ENCODE assay signal across 8 cellular contexts in genomic region chr4:147707892-147708672, GRCh38. TPM values are rescaled to one million over a fixed set of nuclear protein-coding genes. Genes with fewer than 3 reads are reported as not detected.
DNase-seq lines count a peak whose midpoint lies in the region; ATAC-seq lines count a peak whose summit lies in the region.

No MANE protein-coding gene starts in this region.

- intact Hi-C loops in CD4-positive, alpha-beta memory T cell (cut with micrococcal nuclease): loop anchor here (1.0 to 10.0 kb wide), 4 partner anchors 23 to 1557 kb away; no protein-coding TSS in a partner anchor

- no peaks in the 10 kb centered on the region for H3K36me3 Mint-ChIP-seq in CD4-positive, alpha-beta memory T cell
- H3K36me3 Mint-ChIP-seq in T-helper 2 cell treated with Interferon-gamma antibody and Interleukin-4, amounts not matched to agents 5 μg/mL and 100 μg/mL, for 36 hours (ENCODE audit: low read depth): no peaks in the 10 kb centered on the region

- no peaks in the 10 kb centered on the region for H3K27me3 ChIP-seq in CD4-positive, alpha-beta memory T cell (ENCODE audit: insufficient read depth, low read length)

- no peaks in the 10 kb centered on the region for H3K9me3 Mint-ChIP-seq in CD4-positive, alpha-beta memory T cell
- H3K9me3 Mint-ChIP-seq in T-helper 2 cell treated with Interferon-gamma antibody and Interleukin-4, amounts not matched to agents 5 μg/mL and 100 μg/mL, for 36 hours: no peaks in the 10 kb centered on the region

- H3K9me3 ChIP-seq in CD4-positive, alpha-beta memory T cell (ENCODE audit: control insufficient read depth in 1 of 2, low read length in 2 of 2): no peaks in the 10 kb centered on the region

- no peaks in the 10 kb centered on the region for H3K27me3 Mint-ChIP-seq in CD4-positive, alpha-beta memory T cell
- H3K27me3 Mint-ChIP-seq in T-helper 2 cell treated with Interferon-gamma antibody and Interleukin-4, amounts not matched to agents 5 μg/mL and 100 μg/mL, for 36 hours (ENCODE audit: low read depth): peaks cover 15% of the 10 kb centered on the region

- no peaks in the 10 kb centered on the region for H3K36me3 ChIP-seq in CD4-positive, alpha-beta memory T cell (ENCODE audit: insufficient read depth, low read length)

- H3K4me3 ChIP-seq in CD4-positive, alpha-beta memory T cell (ENCODE audit: low read length in 2 of 2): no peak overlapping the region

- peaks cover 0 to 3% (median under 1%) of the 10 kb centered on the region in 4 donors for H3K4me1 Mint-ChIP-seq in CD4-positive, alpha-beta memory T cell
- H3K4me1 Mint-ChIP-seq in T-helper 2 cell treated with Interferon-gamma antibody and Interleukin-4, amounts not matched to agents 5 μg/mL and 100 μg/mL, for 36 hours (ENCODE audit: low read depth): peaks cover 7% of the 10 kb centered on the region

- H3K4me1 ChIP-seq in CD4-positive, alpha-beta memory T cell (ENCODE audit: insufficient read depth, low read length): no peaks in the 10 kb centered on the region

- ATAC-seq in GM18909 (IDR thresholded peaks at IDR 0.05; ENCODE audit: poor library complexity, unreplicated experiment): peak; percentile 80
- peak; percentile 69 for ATAC-seq in HG03469 (IDR thresholded peaks at IDR 0.05; ENCODE audit: unreplicated experiment)
- ATAC-seq in GM19455 (IDR thresholded peaks at IDR 0.05; ENCODE audit: unreplicated experiment): no peak

- H3K4me3 Mint-ChIP-seq in CD4-positive, alpha-beta memory T cell: no peak overlapping the region
- H3K4me3 Mint-ChIP-seq in T-helper 2 cell treated with Interferon-gamma antibody and Interleukin-4, amounts not matched to agents 5 μg/mL and 100 μg/mL, for 36 hours: no peak overlapping the region

- CTCF ChIA-PET in CD4-positive, alpha-beta memory T cell (lab: Charles Lee; ENCODE audit: partially characterized antibody): interaction anchor here (1.0 to 10.3 kb wide), 22 partner anchors 10 to 190 kb away, joined by 3 to 261 read pairs (median 5); partner anchors contain the start of genes ARHGAP10 and PRMT9

- no peak overlapping the region for H3K27ac ChIP-seq in CD4-positive, alpha-beta memory T cell (ENCODE audit: low read depth, low read length)

- POLR2A ChIA-PET in CD4-positive, alpha-beta memory T cell (lab: Charles Lee; ENCODE audit: partially characterized antibody): interaction anchor here (1.1 kb wide), 1 partner anchor 159 kb away, joined by 4 read pairs; no protein-coding TSS in a partner anchor

- peak; percentile 51 to 62 (median 55) for DNase-seq in CD4-positive, alpha-beta memory T cell
- peak; percentile 13 for DNase-seq in T-helper 2 cell treated with Interferon-gamma antibody and Interleukin-4, amounts not matched to agents 5 μg/mL and 100 μg/mL, for 36 hours (ENCODE audit: low spot score)
- DNase-seq in central memory CD4-positive, alpha-beta T cell: peak; percentile 47
- DNase-seq in kidney tubule cell (ENCODE audit: low spot score): peak; percentile 53
- peak; percentile 24 to 27 for DNase-seq in stimulated activated CD8-positive, alpha-beta memory T cell treated with anti-CD3 and anti-CD28 coated beads, Interleukin-4, amount 100 ng/mL, for 1 hour (ENCODE audit: low read depth in 2 of 2, low spot score in 1 of 2)

- H3K27ac Mint-ChIP-seq in CD4-positive, alpha-beta memory T cell: peak overlapping the region in 1 of 7 donors; percentile 7
- no peak overlapping the region for H3K27ac Mint-ChIP-seq in T-helper 2 cell treated with Interferon-gamma antibody and Interleukin-4, amounts not matched to agents 5 μg/mL and 100 μg/mL, for 36 hours

RNA-seq across cellular contexts. Expression of gene ARHGAP10, which starts 23.8 kb away (rescaled TPM):
- total RNA-seq in CD4-positive, alpha-beta memory T cell: 1 to 10 TPM; 8.2 to 8.3 TPM
- 1 to 10 TPM; 6.4 to 7.4 TPM for polyA plus RNA-seq in CD4-positive, alpha-beta memory T cell

RNA-seq across cellular contexts. Expression of gene PRMT9, which starts 24.1 kb away (rescaled TPM):
- 10 to 100 TPM; 12.1 to 12.6 TPM for total RNA-seq in CD4-positive, alpha-beta memory T cell
- 1 to 10 TPM; 4.6 to 6.7 TPM for polyA plus RNA-seq in CD4-positive, alpha-beta memory T cell
